ENCODE assay signal across 11 cellular contexts in genomic region chr2:159677654-159678053, GRCh38. TPM values are rescaled to one million over a fixed set of nuclear protein-coding genes. Genes with fewer than 3 reads are reported as not detected.
DNase-seq lines count a peak whose midpoint lies in the region; ATAC-seq and TF ChIP-seq lines count a peak whose summit lies in the region.
"Had no signal": no experiment of that assay in that cellular context is flagged by ENCODE, and none has a peak within 500 bp of the region (broad histone marks: within the 10 kb centered on the region; RNA-seq: fewer than 3 reads in every experiment).

No MANE protein-coding gene starts in this region.

- no peak overlapping the region for H3K9ac ChIP-seq in liver (ENCODE audit: low read depth in 1 of 2, low read length in 2 of 2)

- peak; percentile 33; the same call in 1 of the 2 replicates for TF ChIP-seq CTCF in LNCAP (IDR thresholded peaks at IDR 0.05)
- TF ChIP-seq CTCF in astrocyte of the cerebellum (IDR thresholded peaks at IDR 0.05; ENCODE audit: low read depth, low read length, missing control alignments), result peak; percentile 17
- peak; percentile 15 for TF ChIP-seq CTCF in liver (IDR thresholded peaks at IDR 0.05; ENCODE audit: low read depth, low read length, missing input control)

- H3K27me3 ChIP-seq in liver (ENCODE audit: control insufficient read depth in 4 of 4, insufficient read depth in 4 of 4, low read length in 3 of 4), result no peaks in the 10 kb centered on the region
- H3K27me3 ChIP-seq: gastroesophageal sphincter had no signal

- H3K4me1 ChIP-seq in liver (ENCODE audit: control insufficient read depth in 4 of 4, insufficient read depth in 4 of 4, low read length in 3 of 4), result peaks cover 0 to 3% (median 0%) of the 10 kb centered on the region in 4 donors
- H3K4me1 ChIP-seq: gastroesophageal sphincter had no signal

- no peaks in the 10 kb centered on the region for H3K9me3 ChIP-seq in liver (ENCODE audit: control insufficient read depth in 4 of 4, low read length in 3 of 4)
- H3K9me3 ChIP-seq: gastroesophageal sphincter had no signal

- H3K4me3 ChIP-seq in astrocyte of the cerebellum (ENCODE audit: low read depth, low read length), result no peak overlapping the region
- H3K4me3 ChIP-seq in liver (ENCODE audit: low read depth in 1 of 3, low read length in 3 of 3), result no peak overlapping the region
- H3K4me3 ChIP-seq: gastroesophageal sphincter had no signal

- peak; percentile 13 for DNase-seq in COLO829 (ENCODE audit: low spot score)
- no peak for DNase-seq in astrocyte of the cerebellum (ENCODE audit: low read depth)
- no peak for DNase-seq in epidermal melanocyte (ENCODE audit: insufficient read length, low spot score)
- DNase-seq in COR-L47 (lab: John Stamatoyannopoulos, UW), result no peak
- DNase-seq: naive thymus-derived CD4-positive, alpha-beta T cell; T-cell had no signal

- in situ Hi-C loops in astrocyte of the cerebellum (cut with HindIII; ENCODE audit: low sequenced_read_pairs), result no loop called here

- no peak overlapping the region for H3K27ac ChIP-seq in liver (ENCODE audit: low read depth in 1 of 2, low read length in 2 of 2)
- H3K27ac ChIP-seq: gastroesophageal sphincter had no signal

- WGBS in liver, result 98% methylated on average over 1 of the region's 1 CpG

- no peak for ATAC-seq in GM19328 (IDR thresholded peaks at IDR 0.05; ENCODE audit: unreplicated experiment)
- ATAC-seq in HG02642 (IDR thresholded peaks at IDR 0.05; ENCODE audit: poor library complexity, unreplicated experiment), result no peak
- ATAC-seq: gastroesophageal sphincter; naive thymus-derived CD4-positive, alpha-beta T cell; T-cell had no signal

- H3K36me3 ChIP-seq in liver (ENCODE audit: control insufficient read depth in 4 of 4, insufficient read depth in 3 of 4, low read depth in 1 of 4, low read length in 3 of 4), result no peaks in the 10 kb centered on the region
- H3K36me3 ChIP-seq: gastroesophageal sphincter had no signal

- TF ChIP-seq RAD21 in liver (IDR thresholded peaks at IDR 0.05), result peak; percentile 57 to 64

TF ChIP-seq in liver, 16 proteins besides CTCF, POLR2A, EP300 and RAD21:
- no peak for TF ChIP-seq NR2F2 (IDR thresholded peaks at IDR 0.05)
- no peak for TF ChIP-seq SP1 (IDR thresholded peaks at IDR 0.05)
- TF ChIP-seq FOXA2 (IDR thresholded peaks at IDR 0.05), result no peak
- TF ChIP-seq REST (IDR thresholded peaks at IDR 0.05), result no peak
- no peak for TF ChIP-seq MAX (IDR thresholded peaks at IDR 0.05)
- TF ChIP-seq HNF4A (conservative IDR thresholded peaks at IDR 0.05), result no peak
- TF ChIP-seq ZBTB33 (IDR thresholded peaks at IDR 0.05), result no peak
- no peak for TF ChIP-seq TAF1 (conservative IDR thresholded peaks at IDR 0.05)
- no peak for TF ChIP-seq HNF4G (IDR thresholded peaks at IDR 0.05)
TF ChIP-seq in liver: peak in this region for 0.

RNA-seq across cellular contexts. Expression of gene MARCHF7, which starts 34.7 kb away (rescaled TPM):
- 10 to 100 TPM; 52.0 to 57.6 TPM for total RNA-seq in liver
- 10 to 100 TPM; 16.9 to 22.9 TPM for polyA plus RNA-seq in liver
